In the genomic region with DNA sequence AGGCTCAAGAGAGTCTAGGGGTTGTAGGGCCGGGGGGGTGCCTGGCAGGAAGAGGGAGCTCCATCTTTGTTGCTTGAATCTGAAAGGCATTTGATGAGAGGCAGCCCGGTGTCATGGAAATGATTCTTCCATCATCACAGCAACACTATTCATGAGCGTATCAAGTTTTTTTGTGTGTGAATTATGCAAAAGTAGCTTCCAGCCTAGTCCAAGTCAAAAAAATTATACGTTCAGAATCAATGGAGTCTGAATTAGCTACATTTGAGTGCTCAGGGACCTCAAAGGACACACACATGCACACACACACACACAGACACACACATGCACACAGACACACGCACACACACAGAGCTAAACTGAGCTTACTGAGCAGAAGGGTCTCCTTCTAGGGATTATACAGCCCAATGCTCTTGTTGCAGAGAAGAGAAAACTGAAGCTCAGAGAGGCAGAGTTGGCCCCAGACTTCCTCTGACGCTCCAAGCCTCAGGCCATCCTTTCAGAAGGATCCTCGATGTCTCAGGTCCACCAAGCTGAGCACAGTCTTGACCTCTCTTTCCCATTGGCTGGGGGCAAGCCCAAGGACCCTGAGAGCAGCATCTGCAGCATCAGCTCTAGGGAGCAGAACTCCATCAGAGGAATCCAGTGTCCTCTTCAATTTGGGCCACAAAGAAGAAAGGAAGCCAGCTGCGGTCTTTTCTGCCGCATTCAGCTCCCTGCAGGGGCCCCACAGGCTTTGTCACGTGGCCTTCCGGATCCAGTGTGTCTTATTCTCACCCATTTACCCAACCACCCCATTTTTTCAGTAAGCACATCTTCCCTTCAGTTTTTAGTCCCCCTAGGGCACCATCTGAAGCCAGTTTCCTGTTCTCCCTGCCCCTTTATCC, we compare ENCODE assay signal across 10 cellular contexts.
DNase-seq lines count a peak whose midpoint lies in the region; ATAC-seq and TF ChIP-seq lines count a peak whose summit lies in the region.
"Had no signal": no experiment of that assay in that cellular context is flagged by ENCODE, and none has a peak within 500 bp of the region (broad histone marks: within the 10 kb centered on the region; RNA-seq: fewer than 3 reads in every experiment).

No MANE protein-coding gene starts in this region.

- H3K27ac Mint-ChIP-seq in CD14-positive monocyte (peak overlapping the region in 3 of 7 donors; percentile 6 to 39 (median 32)), memory B cell (no peak overlapping the region)

- ATAC-seq in memory B cell (ENCODE audit: low read depth) = peak; percentile 71
- no peak for ATAC-seq in HG02938 (IDR thresholded peaks at IDR 0.05; ENCODE audit: unreplicated experiment)
- ATAC-seq: upper lobe of right lung had no signal

- peak overlapping the region; percentile 19 for H3K4me3 ChIP-seq in NB4 (ENCODE audit: low read depth, low read length)
- H3K4me3 ChIP-seq: SJCRH30, upper lobe of right lung had no signal

- intact Hi-C loops in CD14-positive monocyte (cut with micrococcal nuclease) = no loop called here

- peak overlapping the region; percentile 68 to 69 for H3K4me3 Mint-ChIP-seq in CD14-positive monocyte
- H3K4me3 Mint-ChIP-seq in memory B cell = peak overlapping the region; percentile 41

- peaks cover 0 to 4% (median 0%) of the 10 kb centered on the region in 7 donors for H3K9me3 Mint-ChIP-seq in CD14-positive monocyte
- no peaks in the 10 kb centered on the region for H3K9me3 Mint-ChIP-seq in memory B cell

- TF ChIP-seq POLR2A in NB4 (IDR thresholded peaks at IDR 0.05; ENCODE audit: extremely low read depth, insufficient read length) = no peak

- DNase-seq in CD14-positive monocyte (ENCODE audit: low spot score) = no peak
- DNase-seq in NB4 (ENCODE audit: low read depth) = peak; percentile 78
- DNase-seq in activated T-cell treated with anti-CD3 and anti-CD28 coated beads for 48 hours (ENCODE audit: low read depth) = peak; percentile 36
- DNase-seq in memory B cell (ENCODE audit: low spot score in 2 of 2) = no peak
- DNase-seq in hepatic stellate cell (ENCODE audit: low spot score) = no peak
- DNase-seq in mesenteric fat pad (ENCODE audit: low spot score) = no peak
- no peak for DNase-seq in medulla oblongata (ENCODE audit: extremely low spot score)
- DNase-seq: upper lobe of right lung had no signal

- no peaks in the 10 kb centered on the region for H3K36me3 Mint-ChIP-seq in CD14-positive monocyte
- H3K36me3 Mint-ChIP-seq in memory B cell = peaks cover under 1% of the 10 kb centered on the region

- TF ChIP-seq CTCF in CD14-positive monocyte (IDR thresholded peaks at IDR 0.05) (no peak), NB4 (IDR thresholded peaks at IDR 0.05; ENCODE audit: low read depth, low read length) (no peak)

- peaks cover 0 to 6% (median 4%) of the 10 kb centered on the region in 3 donors for H3K27me3 Mint-ChIP-seq in CD14-positive monocyte (ENCODE audit: low read depth in 3 of 3)
- H3K27me3 Mint-ChIP-seq in memory B cell = peaks cover 15% of the 10 kb centered on the region

- H3K4me1 Mint-ChIP-seq in CD14-positive monocyte = peaks cover 23% of the 10 kb centered on the region
- peaks cover 22% of the 10 kb centered on the region for H3K4me1 Mint-ChIP-seq in memory B cell

Comparison
In these comparisons a context has a peak if more than half of its experiments do, and no peak if none do; other contexts are left out.
1. DNase-seq: peak in NB4 (single experiment) and activated T-cell treated with anti-CD3 and anti-CD28 coated beads for 48 hours (single experiment); none in CD14-positive monocyte (single experiment), memory B cell (0 of 2), hepatic stellate cell (single experiment), mesenteric fat pad (single experiment) and medulla oblongata (single experiment).